9 cellular contexts compared by ENCODE assay signal in genomic region chr4:138235419-138235952, GRCh38. TPM values are rescaled to one million over a fixed set of nuclear protein-coding genes. Genes with fewer than 3 reads are reported as not detected.
DNase-seq lines count a peak whose midpoint lies in the region; ATAC-seq lines count a peak whose summit lies in the region.
"Had no signal": no experiment of that assay in that cellular context is flagged by ENCODE, and none has a peak within 500 bp of the region (broad histone marks: within the 10 kb centered on the region; RNA-seq: fewer than 3 reads in every experiment).

No MANE protein-coding gene starts in this region.

- H3K27me3 Mint-ChIP-seq in activated CD4-positive, alpha-beta memory T cell treated with anti-CD3 and anti-CD28 coated beads, Interleukin-2, amount 10 ng/mL, durations not matched to agents 7 days and 5 days, result no peaks in the 10 kb centered on the region
- H3K27me3 Mint-ChIP-seq in activated CD4-positive, alpha-beta memory T cell treated with anti-CD3 and anti-CD28 coated beads for 36 hours, result no peaks in the 10 kb centered on the region
- no peaks in the 10 kb centered on the region for H3K27me3 Mint-ChIP-seq in stimulated activated naive CD8-positive, alpha-beta T cell treated with anti-CD3 and anti-CD28 coated beads, Interleukin-15, amount 100 ng/mL, for 72 hours
- H3K27me3 Mint-ChIP-seq: activated naive CD8-positive, alpha-beta T cell treated with anti-CD3 and anti-CD28 coated beads, Interleukin-2, amount 10 ng/mL, durations not matched to agents 7 days and 5 days had no signal

- POLR2A ChIA-PET in activated CD4-positive, alpha-beta memory T cell treated with anti-CD3 and anti-CD28 coated beads, Interleukin-2, amount 10 ng/mL, durations not matched to agents 7 days and 5 days (lab: Charles Lee), result interaction anchor here (0.7 kb wide), 1 partner anchor 10 kb away, joined by 3 read pairs; no protein-coding TSS in a partner anchor
- POLR2A ChIA-PET in activated CD4-positive, alpha-beta memory T cell treated with anti-CD3 and anti-CD28 coated beads for 36 hours (lab: Charles Lee), result no interaction called here

- peak overlapping the region; percentile 54 for H3K27ac Mint-ChIP-seq in activated CD4-positive, alpha-beta memory T cell treated with anti-CD3 and anti-CD28 coated beads, Interleukin-2, amount 10 ng/mL, durations not matched to agents 7 days and 5 days
- H3K27ac Mint-ChIP-seq in activated CD4-positive, alpha-beta memory T cell treated with anti-CD3 and anti-CD28 coated beads for 36 hours, result no peak overlapping the region
- no peak overlapping the region for H3K27ac Mint-ChIP-seq in stimulated activated naive CD8-positive, alpha-beta T cell treated with anti-CD3 and anti-CD28 coated beads, Interleukin-15, amount 100 ng/mL, for 72 hours
- H3K27ac Mint-ChIP-seq: activated naive CD8-positive, alpha-beta T cell treated with anti-CD3 and anti-CD28 coated beads, Interleukin-2, amount 10 ng/mL, durations not matched to agents 7 days and 5 days had no signal

- CTCF ChIA-PET in activated CD4-positive, alpha-beta memory T cell treated with anti-CD3 and anti-CD28 coated beads, Interleukin-2, amount 10 ng/mL, durations not matched to agents 7 days and 5 days (lab: Charles Lee), result no interaction called here
- CTCF ChIA-PET in activated CD4-positive, alpha-beta memory T cell treated with anti-CD3 and anti-CD28 coated beads for 36 hours (lab: Charles Lee), result no interaction called here

- DNase-seq in activated CD4-positive, alpha-beta memory T cell treated with anti-CD3 and anti-CD28 coated beads, Interleukin-2, amount 10 ng/mL, durations not matched to agents 7 days and 5 days, result no peak
- DNase-seq in activated CD4-positive, alpha-beta memory T cell treated with anti-CD3 and anti-CD28 coated beads for 36 hours, result no peak
- DNase-seq in LHCN-M2 (ENCODE audit: low read depth), result peak; percentile 82
- DNase-seq in dermis blood vessel endothelial cell, result peak; percentile 95
- DNase-seq in stimulated activated naive CD8-positive, alpha-beta T cell treated with anti-CD3 and anti-CD28 coated beads, Interleukin-15, amount 100 ng/mL, for 72 hours, result no peak
- DNase-seq in NCI-H446 treated with DMSO at 0.1 percent for 48 hours (lab: John Stamatoyannopoulos, UW), result no peak
- DNase-seq in NCI-H510A (lab: John Stamatoyannopoulos, UW), result no peak
- no peak for DNase-seq in NCI-H82 (lab: John Stamatoyannopoulos, UW)
- DNase-seq: activated naive CD8-positive, alpha-beta T cell treated with anti-CD3 and anti-CD28 coated beads, Interleukin-2, amount 10 ng/mL, durations not matched to agents 7 days and 5 days had no signal

- peak; percentile 86 for ATAC-seq in stimulated activated naive CD8-positive, alpha-beta T cell treated with anti-CD3 and anti-CD28 coated beads, Interleukin-15, amount 100 ng/mL, for 72 hours

- H3K36me3 Mint-ChIP-seq in activated CD4-positive, alpha-beta memory T cell treated with anti-CD3 and anti-CD28 coated beads, Interleukin-2, amount 10 ng/mL, durations not matched to agents 7 days and 5 days (ENCODE audit: low read depth), result peaks cover 32% of the 10 kb centered on the region
- no peaks in the 10 kb centered on the region for H3K36me3 Mint-ChIP-seq in activated CD4-positive, alpha-beta memory T cell treated with anti-CD3 and anti-CD28 coated beads for 36 hours

- H3K9me3 Mint-ChIP-seq in activated CD4-positive, alpha-beta memory T cell treated with anti-CD3 and anti-CD28 coated beads, Interleukin-2, amount 10 ng/mL, durations not matched to agents 7 days and 5 days, result no peaks in the 10 kb centered on the region
- no peaks in the 10 kb centered on the region for H3K9me3 Mint-ChIP-seq in activated CD4-positive, alpha-beta memory T cell treated with anti-CD3 and anti-CD28 coated beads for 36 hours
- no peaks in the 10 kb centered on the region for H3K9me3 Mint-ChIP-seq in stimulated activated naive CD8-positive, alpha-beta T cell treated with anti-CD3 and anti-CD28 coated beads, Interleukin-15, amount 100 ng/mL, for 72 hours
- H3K9me3 Mint-ChIP-seq: activated naive CD8-positive, alpha-beta T cell treated with anti-CD3 and anti-CD28 coated beads, Interleukin-2, amount 10 ng/mL, durations not matched to agents 7 days and 5 days had no signal

- H3K4me1 Mint-ChIP-seq in activated CD4-positive, alpha-beta memory T cell treated with anti-CD3 and anti-CD28 coated beads, Interleukin-2, amount 10 ng/mL, durations not matched to agents 7 days and 5 days, result peaks cover 23% of the 10 kb centered on the region
- peaks cover 12% of the 10 kb centered on the region for H3K4me1 Mint-ChIP-seq in activated CD4-positive, alpha-beta memory T cell treated with anti-CD3 and anti-CD28 coated beads for 36 hours (ENCODE audit: low read depth)
- H3K4me1 Mint-ChIP-seq in stimulated activated naive CD8-positive, alpha-beta T cell treated with anti-CD3 and anti-CD28 coated beads, Interleukin-15, amount 100 ng/mL, for 72 hours, result peaks cover 20% of the 10 kb centered on the region

- no peak overlapping the region for H3K4me3 Mint-ChIP-seq in activated CD4-positive, alpha-beta memory T cell treated with anti-CD3 and anti-CD28 coated beads, Interleukin-2, amount 10 ng/mL, durations not matched to agents 7 days and 5 days
- no peak overlapping the region for H3K4me3 Mint-ChIP-seq in activated CD4-positive, alpha-beta memory T cell treated with anti-CD3 and anti-CD28 coated beads for 36 hours
- no peak overlapping the region for H3K4me3 Mint-ChIP-seq in stimulated activated naive CD8-positive, alpha-beta T cell treated with anti-CD3 and anti-CD28 coated beads, Interleukin-15, amount 100 ng/mL, for 72 hours
- H3K4me3 Mint-ChIP-seq: activated naive CD8-positive, alpha-beta T cell treated with anti-CD3 and anti-CD28 coated beads, Interleukin-2, amount 10 ng/mL, durations not matched to agents 7 days and 5 days had no signal

- intact Hi-C loops in activated CD4-positive, alpha-beta memory T cell treated with anti-CD3 and anti-CD28 coated beads for 36 hours (cut with micrococcal nuclease), result no loop called here

RNA-seq across cellular contexts. Expression of gene SLC7A11, which starts 6.7 kb away (rescaled TPM):
- total RNA-seq in activated CD4-positive, alpha-beta memory T cell treated with anti-CD3 and anti-CD28 coated beads, Interleukin-2, amount 10 ng/mL, durations not matched to agents 7 days and 5 days, result 1 to 10 TPM; 7.0 to 7.1 TPM
- 1 to 10 TPM; 3.2 to 3.4 TPM for total RNA-seq in activated CD4-positive, alpha-beta memory T cell treated with anti-CD3 and anti-CD28 coated beads for 36 hours
- total RNA-seq in LHCN-M2 (2014; rRNA removed) (5.3 and 6.1 TPM in 2 replicates), dermis blood vessel endothelial cell (16.5 and 46.1 TPM in 2 replicates)
- polyA plus RNA-seq in LHCN-M2 (2012), result 6.3 TPM

Comparison
In these comparisons a context has a peak if more than half of its experiments do, and no peak if none do; other contexts are left out.
1. DNase-seq: peak in LHCN-M2 (single experiment) and dermis blood vessel endothelial cell (single experiment); none in activated CD4-positive, alpha-beta memory T cell treated with anti-CD3 and anti-CD28 coated beads, Interleukin-2, amount 10 ng/mL, durations not matched to agents 7 days and 5 days (single experiment), activated CD4-positive, alpha-beta memory T cell treated with anti-CD3 and anti-CD28 coated beads for 36 hours (single experiment), stimulated activated naive CD8-positive, alpha-beta T cell treated with anti-CD3 and anti-CD28 coated beads, Interleukin-15, amount 100 ng/mL, for 72 hours (0 of 2), NCI-H446 treated with DMSO at 0.1 percent for 48 hours (single experiment), NCI-H510A (single experiment) and NCI-H82 (single experiment).